8 cellular contexts compared by ENCODE assay signal in genomic region chr17:38869647-38870258, GRCh38.
DNase-seq lines count a peak whose midpoint lies in the region; ATAC-seq and TF ChIP-seq lines count a peak whose summit lies in the region.

LASP1 (plus strand) TSS chr17:38870058; CDS start chr17:38870190, 132 bp downstream.

- DNase-seq in NCI-H2227 (lab: John Stamatoyannopoulos, UW; ENCODE audit: unreplicated experiment) (peak; percentile 96), cardiac fibroblast (ENCODE audit: low read depth in 2 of 2) (peak; percentile 86 to 93), iris pigment epithelial cell (ENCODE audit: low read depth) (peak; percentile 89)
- DNase-seq in activated CD4-positive, CD25-positive, alpha-beta regulatory T cell (lab: John Stamatoyannopoulos, UW) = peak; percentile 62 to 84 (median 76)
- DNase-seq in stimulated activated CD4-positive, alpha-beta T cell treated with anti-CD3 and anti-CD28 coated beads, Interleukin-12 subunit alpha, Interleukin-12 subunit beta, amount 100 ng/mL, for 4 hours = peak; percentile 82

- TF ChIP-seq CTCF in 22Rv1 (IDR thresholded peaks at IDR 0.05) = no peak
- TF ChIP-seq CTCF in cardiac fibroblast (IDR thresholded peaks at IDR 0.05; ENCODE audit: low read depth, low read length) = no peak

- H3K27ac ChIP-seq in 22Rv1 = peak within 1 kb of the TSS; percentile 93

- ATAC-seq in GM18519 (IDR thresholded peaks at IDR 0.05; ENCODE audit: low FRiP score, unreplicated experiment) (peak; percentile 20), HG03066 (IDR thresholded peaks at IDR 0.05; ENCODE audit: low read depth, unreplicated experiment) (peak; percentile 33)

- peak within 1 kb of the TSS; percentile 99 for H3K4me3 ChIP-seq in cardiac fibroblast (replicated peaks in 1 of 2; ENCODE audit: low read depth in 2 of 2, low read length in 2 of 2)

Comparison
In these comparisons a context has a peak if more than half of its experiments do, and no peak if none do; other contexts are left out.
1. Peak in every context shown above with its lines: DNase-seq, ATAC-seq, H3K4me3 ChIP-seq and H3K27ac ChIP-seq.